Comparison of ENCODE assay signal across 9 cellular contexts in the genomic region with DNA sequence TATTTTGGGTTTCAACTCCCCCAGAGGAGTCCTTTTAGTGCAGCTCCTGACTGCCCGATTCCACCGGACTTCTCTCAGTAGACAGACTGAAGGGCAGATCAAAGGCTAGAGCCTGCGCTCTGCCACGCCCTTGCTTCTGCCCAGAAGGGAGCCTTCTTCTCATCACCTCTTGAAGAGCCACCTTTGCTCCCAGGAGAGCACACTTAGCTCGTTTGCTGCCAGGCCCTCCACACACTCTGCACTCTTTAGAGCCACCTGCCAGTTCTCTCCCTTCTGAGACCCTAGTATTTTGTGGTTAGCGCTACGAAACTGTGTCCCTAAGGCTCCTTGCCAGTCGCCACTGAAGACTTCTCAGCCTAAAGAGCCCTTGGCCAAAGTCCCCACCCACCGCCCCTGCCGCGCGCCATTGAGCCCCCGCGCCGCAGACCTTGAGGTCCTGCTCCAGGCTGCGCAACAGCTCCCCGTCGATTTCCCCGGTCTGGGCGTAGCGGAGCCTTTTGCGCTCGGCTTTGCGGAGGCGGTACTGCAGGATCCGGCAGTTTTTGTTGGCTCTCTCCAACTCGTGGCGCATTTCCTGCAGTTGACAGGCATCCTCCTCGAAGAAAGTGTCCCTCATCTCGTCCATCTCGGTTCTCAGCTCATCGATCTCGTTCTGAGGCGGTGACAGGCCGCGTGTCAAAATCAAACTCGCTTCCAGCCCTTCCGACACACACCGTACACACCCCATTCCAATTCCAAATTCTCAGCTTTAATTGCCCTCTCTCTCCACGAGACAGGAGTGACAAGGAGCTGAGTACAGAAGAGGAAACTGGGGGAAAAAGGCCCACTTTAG. TPM values are rescaled to one million over a fixed set of nuclear protein-coding genes. Genes with fewer than 3 reads are reported as not detected.
DNase-seq lines count a peak whose midpoint lies in the region; ATAC-seq, FAIRE-seq and TF ChIP-seq lines count a peak whose summit lies in the region.
"Had no signal": no experiment of that assay in that cellular context is flagged by ENCODE, and none has a peak within 500 bp of the region (broad histone marks: within the 10 kb centered on the region; RNA-seq: fewer than 3 reads in every experiment).

No MANE protein-coding gene starts in this region.

- BruUV-seq in GM12878 (replicated peaks; lab: Mats Ljungman, UMichigan): no TSS peak

- H3K36me3 ChIP-seq in SJCRH30: no peaks in the 10 kb centered on the region; the same call in 1 of the 2 replicates
- no peaks in the 10 kb centered on the region for H3K36me3 ChIP-seq in GM12878 (ENCODE audit: control insufficient read depth in 2 of 2, insufficient read depth in 2 of 2, low read length in 1 of 2)

- DNase-seq in DMS79 treated with DMSO at 0.1 percent for 48 hours (lab: John Stamatoyannopoulos, UW) (peak; percentile 94), SJCRH30 (no peak), GM12878 (ENCODE audit: low read depth, low spot score) (no peak), iPS-NIHi11 (ENCODE audit: low spot score) (peak; percentile 48), NCI-H446 (lab: John Stamatoyannopoulos, UW) (no peak), 8988T (no peak)

- no peak for TF ChIP-seq CTCF in GM12878 (IDR thresholded peaks at IDR 0.05 in 2 of 3, conservative IDR thresholded peaks at IDR 0.05 in 1 of 3; ENCODE audit: control insufficient read depth in 2 of 3, extremely low read depth in 1 of 3, insufficient read depth in 1 of 3, low read depth in 3 of 3, low read length in 3 of 3)

- no peaks in the 10 kb centered on the region for H4K20me1 ChIP-seq in GM12878 (ENCODE audit: control insufficient read depth, insufficient read depth)

- SMC1A ChIA-PET in GM12878 (lab: Charles Lee; ENCODE audit: uncharacterized antibody, unreplicated experiment): interaction anchor here (0.6 to 3.9 kb wide), 7 partner anchors 7 to 48 kb away, joined by 3 to 21 read pairs (median 5); no protein-coding TSS in a partner anchor

- H2AFZ ChIP-seq in GM12878 (ENCODE audit: control insufficient read depth, low read depth, low read length): peak overlapping the region; percentile 44

- TF ChIP-seq POLR2A in GM12878 (IDR thresholded peaks at IDR 0.05; ENCODE audit: low read depth, low read length): no peak

- 13% methylated on average over 33 of the region's 40 CpGs for WGBS in GM12878 (ENCODE audit: insufficient coverage, insufficient replicate concordance, low lambda C conversion rate, missing lambda C conversion rate)

- CTCF ChIA-PET in GM12878 (lab: Yijun Ruan, JAX): interaction anchor here (0.7 to 4.6 kb wide), 15 partner anchors 9 to 223 kb away, joined by 3 to 28 read pairs (median 4); no protein-coding TSS in a partner anchor

- H3K4me2 ChIP-seq in GM12878 (ENCODE audit: control insufficient read depth, insufficient read depth): peak overlapping the region; percentile 92

- no peaks in the 10 kb centered on the region for H3K27me3 ChIP-seq in SJCRH30
- peaks cover 8 to 15% of the 10 kb centered on the region in 2 experiments for H3K27me3 ChIP-seq in GM12878 (replicated peaks in 1 of 2; ENCODE audit: control insufficient read depth in 2 of 2, insufficient read depth in 2 of 2, low read length in 1 of 2)

- intact Hi-C loops in GM12878 (cut with micrococcal nuclease; ENCODE audit: unreplicated experiment): no loop called here

- peak; percentile 16; the same call in 2 of the 3 replicates for ATAC-seq in GM12878
- ATAC-seq in HG02759 (IDR thresholded peaks at IDR 0.05; ENCODE audit: unreplicated experiment): no peak

- TF ChIP-seq EP300 in GM12878 (IDR thresholded peaks at IDR 0.05; ENCODE audit: borderline replicate concordance in 1 of 2, control insufficient read depth in 1 of 2, low read depth in 2 of 2, low read length in 2 of 2): no peak

- H3K9me3 ChIP-seq in SJCRH30 (replicated peaks): no peaks in the 10 kb centered on the region
- H3K9me3 ChIP-seq in GM12878 (replicated peaks; ENCODE audit: control insufficient read depth, insufficient read depth, low read length): no peaks in the 10 kb centered on the region

- POLR2A ChIA-PET in GM12878 (lab: Charles Lee): interaction anchor here (0.7 to 2.0 kb wide), 3 partner anchors 30 to 56 kb away, joined by 3 to 7 read pairs (median 3); no protein-coding TSS in a partner anchor

- no peaks in the 10 kb centered on the region for H3K79me2 ChIP-seq in GM12878 (ENCODE audit: control insufficient read depth, insufficient read depth, low read length)

- H3K4me3 ChIP-seq in SJCRH30 (peak overlapping the region; percentile 70), GM12878 (no peak overlapping the region), skin epidermis (peak overlapping the region; percentile 39 to 76 (median 56))

- no peak overlapping the region for H3K9ac ChIP-seq in GM12878 (ENCODE audit: control insufficient read depth, insufficient read depth, low read length)

- in situ Hi-C loops in GM12878 (cut with MboI): no loop called here

- H3K4me1 ChIP-seq in SJCRH30 (no peaks in the 10 kb centered on the region), GM12878 (ENCODE audit: control insufficient read depth, insufficient read depth, low read length) (peaks cover 4% of the 10 kb centered on the region)

- no peak for TF ChIP-seq RAD21 in GM12878 (IDR thresholded peaks at IDR 0.05; ENCODE audit: insufficient read depth, low read depth, low read length)

- FAIRE-seq in GM12878 (lab: Jason Lieb, UNC): no peak

- H3K27ac ChIP-seq in SJCRH30 (no peak overlapping the region), GM12878 (ENCODE audit: control insufficient read depth, insufficient read depth) (no peak overlapping the region), skin epidermis (no peak overlapping the region)
- H3K27ac ChIP-seq: HL-60 had no signal

- RAD21 ChIA-PET in GM12878 (lab: Charles Lee; ENCODE audit: unreplicated experiment): interaction anchor here (0.7 to 1.6 kb wide), 6 partner anchors 18 to 96 kb away, joined by 3 to 6 read pairs (median 4); no protein-coding TSS in a partner anchor

TF ChIP-seq in GM12878, 131 proteins besides CTCF, POLR2A, EP300 and RAD21:
- TF ChIP-seq, protein P1, sequence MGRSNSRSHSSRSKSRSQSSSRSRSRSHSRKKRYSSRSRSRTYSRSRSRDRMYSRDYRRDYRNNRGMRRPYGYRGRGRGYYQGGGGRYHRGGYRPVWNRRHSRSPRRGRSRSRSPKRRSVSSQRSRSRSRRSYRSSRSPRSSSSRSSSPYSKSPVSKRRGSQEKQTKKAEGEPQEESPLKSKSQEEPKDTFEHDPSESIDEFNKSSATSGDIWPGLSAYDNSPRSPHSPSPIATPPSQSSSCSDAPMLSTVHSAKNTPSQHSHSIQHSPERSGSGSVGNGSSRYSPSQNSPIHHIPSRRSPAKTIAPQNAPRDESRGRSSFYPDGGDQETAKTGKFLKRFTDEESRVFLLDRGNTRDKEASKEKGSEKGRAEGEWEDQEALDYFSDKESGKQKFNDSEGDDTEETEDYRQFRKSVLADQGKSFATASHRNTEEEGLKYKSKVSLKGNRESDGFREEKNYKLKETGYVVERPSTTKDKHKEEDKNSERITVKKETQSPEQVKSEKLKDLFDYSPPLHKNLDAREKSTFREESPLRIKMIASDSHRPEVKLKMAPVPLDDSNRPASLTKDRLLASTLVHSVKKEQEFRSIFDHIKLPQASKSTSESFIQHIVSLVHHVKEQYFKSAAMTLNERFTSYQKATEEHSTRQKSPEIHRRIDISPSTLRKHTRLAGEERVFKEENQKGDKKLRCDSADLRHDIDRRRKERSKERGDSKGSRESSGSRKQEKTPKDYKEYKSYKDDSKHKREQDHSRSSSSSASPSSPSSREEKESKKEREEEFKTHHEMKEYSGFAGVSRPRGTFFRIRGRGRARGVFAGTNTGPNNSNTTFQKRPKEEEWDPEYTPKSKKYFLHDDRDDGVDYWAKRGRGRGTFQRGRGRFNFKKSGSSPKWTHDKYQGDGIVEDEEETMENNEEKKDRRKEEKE (IDR thresholded peaks at IDR 0.05): no peak
- no peak for TF ChIP-seq BCL11A (IDR thresholded peaks at IDR 0.05; ENCODE audit: low read depth, low read length)
- 0 out of 3 replicates have a peak, but pooled peaks of 1 of the 2 experiments have one; percentile 11 for TF ChIP-seq EGR1 (IDR thresholded peaks at IDR 0.05; ENCODE audit: borderline replicate concordance in 1 of 2, low read depth in 2 of 2, low read length in 2 of 2)
- TF ChIP-seq CBFB (IDR thresholded peaks at IDR 0.05; ENCODE audit: low read depth): no peak
- no peak for TF ChIP-seq RB1 (IDR thresholded peaks at IDR 0.05; ENCODE audit: borderline replicate concordance)

RNA-seq across cellular contexts. Expression of a gene that starts 55.4 kb away (rescaled TPM):
- 2.5 and 2.9 TPM in 2 replicates for total RNA-seq in SJCRH30 (2014; rRNA removed; shearing (Covaris generic))
- total RNA-seq in GM12878 (2013; cell fraction: nucleolus; rRNA removed): not detected in 2 replicates
- 0.06 and 0.11 TPM in 2 replicates for total RNA-seq in GM12878 (2014; rRNA removed)
- 0.04 TPM in 1 of 2 replicates, not detected in the other for total RNA-seq in GM12878 (2014; rRNA removed; fragmentation: Illumina TruSeq; extraction: Trizol)
- not detected in 2 replicates for total RNA-seq in GM12878 (2021)
- 0.07 TPM for polyA plus RNA-seq in GM12878 (2011; ENCODE audit: low read depth)
- 0.30 and 0.76 TPM in 2 replicates for polyA plus RNA-seq in GM12878 (2011; rRNA removed)
- 0.25 and 0.28 TPM in 2 replicates for polyA plus RNA-seq in GM12878 (2011; cell fraction: cytosol; rRNA removed)
- polyA plus RNA-seq in GM12878 (2011; cell fraction: nucleus; rRNA removed): 0.83 and 1.1 TPM in 2 replicates
- 0.07 and 0.34 TPM in 2 replicates for polyA plus RNA-seq in GM12878 (2012)
- polyA plus RNA-seq in GM12878 (2014; fragmentation: Illumina TruSeq; extraction: Trizol): 0.07 and 0.10 TPM in 2 replicates
- not detected for polyA plus RNA-seq in GM12878 (2014; fragmentation: Nextera tagmentation; extraction: Ambion mirVana)
- 0.03 TPM in 2 replicates for polyA plus RNA-seq in GM12878 (2014; rRNA removed)
- under 1 TPM in 1 of 2 experiments, not detected in 1; 0.10 TPM for polyA plus RNA-seq in GM12878 (2016; fragmentation: Nextera tagmentation; extraction: Ambion mirVana)
- polyA minus RNA-seq in GM12878 (2011; rRNA and poly(A)+ RNA removed): 0.07 and 0.21 TPM in 2 replicates
- 0.40 TPM in 1 of 2 replicates, not detected in the other for polyA minus RNA-seq in GM12878 (2011; cell fraction: cytosol; rRNA and poly(A)+ RNA removed)
- 0.12 and 0.38 TPM in 2 replicates for polyA minus RNA-seq in GM12878 (2011; cell fraction: nucleus; rRNA and poly(A)+ RNA removed)

Comparison
In these comparisons a context has a peak if more than half of its experiments do, and no peak if none do; other contexts are left out.
1. DNase-seq: peak in DMS79 treated with DMSO at 0.1 percent for 48 hours (single experiment) and iPS-NIHi11 (single experiment); none in SJCRH30 (0 of 2), GM12878 (single experiment), NCI-H446 (0 of 2) and 8988T (single experiment).